ENCODE assay signal across 19 cellular contexts in the genomic region with DNA sequence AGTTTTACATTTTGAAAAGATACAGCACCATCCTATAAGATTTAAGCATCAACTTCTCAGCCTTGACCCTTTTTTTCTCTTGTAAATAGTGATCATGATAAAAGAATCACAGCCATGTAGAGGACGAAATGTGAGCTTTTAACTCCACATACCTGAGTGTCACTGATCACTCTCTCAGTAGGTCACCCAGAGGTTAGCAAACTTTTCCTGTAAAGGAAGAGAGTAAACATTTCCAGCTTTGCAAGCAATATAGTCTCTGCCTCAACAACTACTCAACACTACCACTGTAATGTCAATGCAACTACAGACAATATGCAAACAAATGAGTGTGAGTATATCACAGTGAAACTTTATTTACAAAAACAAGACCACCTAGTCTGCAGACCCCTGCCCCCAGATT.
DNase-seq lines count a peak whose midpoint lies in the region; ATAC-seq and TF ChIP-seq lines count a peak whose summit lies in the region.
"Had no signal": no experiment of that assay in that cellular context is flagged by ENCODE, and none has a peak within 500 bp of the region (broad histone marks: within the 10 kb centered on the region; RNA-seq: fewer than 3 reads in every experiment).

No MANE protein-coding gene starts in this region.

- H3K9me3 Mint-ChIP-seq in mesothelial cell of epicardium: peaks cover 15% of the 10 kb centered on the region
- no peaks in the 10 kb centered on the region for H3K9me3 Mint-ChIP-seq in endothelial cell (ENCODE audit: unreplicated experiment)

- H3K27me3 ChIP-seq in H7 (ENCODE audit: control insufficient read depth, insufficient read depth, low read length): no peaks in the 10 kb centered on the region
- H3K27me3 ChIP-seq: BLaER1 had no signal

- H3K36me3 Mint-ChIP-seq in mesothelial cell of epicardium: peaks cover 11% of the 10 kb centered on the region
- no peaks in the 10 kb centered on the region for H3K36me3 Mint-ChIP-seq in endothelial cell (ENCODE audit: low read depth, unreplicated experiment)
- H3K36me3 Mint-ChIP-seq: CD14-positive monocyte; CD8-positive, alpha-beta T cell; IgD-negative memory B cell had no signal

- DNase-seq in DMS53 (lab: John Stamatoyannopoulos, UW): peak; percentile 5
- DNase-seq in DMS53 treated with DMSO at 0.1 percent for 48 hours (lab: John Stamatoyannopoulos, UW; ENCODE audit: unreplicated experiment): no peak
- no peak for DNase-seq in left colon
- no peak for DNase-seq in mesothelial cell of epicardium (ENCODE audit: low spot score in 2 of 2, unreplicated experiment in 2 of 2)
- no peak for DNase-seq in H7
- no peak for DNase-seq in endothelial cell (ENCODE audit: low spot score)
- DNase-seq: CD8-positive, alpha-beta T cell; DMS 273 treated with DMSO at 0.1 percent for 48 hours; DMS79; GDM1; GOT3; KBM-7 had no signal

- H3K27ac ChIP-seq in VCaP: peak overlapping the region; percentile 82
- H3K27ac ChIP-seq: 22Rv1, BLaER1 had no signal

- H3K27me3 Mint-ChIP-seq in mesothelial cell of epicardium (ENCODE audit: low read depth) (no peaks in the 10 kb centered on the region), endothelial cell (ENCODE audit: unreplicated experiment) (peaks cover 2% of the 10 kb centered on the region)
- H3K27me3 Mint-ChIP-seq: IgD-negative memory B cell had no signal

- intact Hi-C loops in left colon (cut with DNase I, micrococcal nuclease): no loop called here

- H3K4me1 Mint-ChIP-seq in mesothelial cell of epicardium: peaks cover 49% of the 10 kb centered on the region
- no peaks in the 10 kb centered on the region for H3K4me1 Mint-ChIP-seq in endothelial cell (ENCODE audit: unreplicated experiment)
- H3K4me1 Mint-ChIP-seq: CD14-positive monocyte, IgD-negative memory B cell had no signal

- no peak overlapping the region for H3K4me3 Mint-ChIP-seq in mesothelial cell of epicardium
- H3K4me3 Mint-ChIP-seq in endothelial cell (ENCODE audit: unreplicated experiment): no peak overlapping the region
- H3K4me3 Mint-ChIP-seq: CD14-positive monocyte; CD8-positive, alpha-beta T cell; IgD-negative memory B cell had no signal

- H3K4me3 ChIP-seq in H7 (ENCODE audit: insufficient read depth, low read depth, low read length): no peak overlapping the region
- H3K4me3 ChIP-seq: BLaER1, HAP-1 had no signal

- no peaks in the 10 kb centered on the region for H3K36me3 ChIP-seq in H7 (replicated peaks; ENCODE audit: control insufficient read depth, insufficient read depth, low read length)
- H3K36me3 ChIP-seq: BLaER1, HAP-1 had no signal

- TF ChIP-seq CTCF in VCaP (conservative IDR thresholded peaks at IDR 0.05) (no peak), mesothelial cell of epicardium (IDR thresholded peaks at IDR 0.05; ENCODE audit: unreplicated experiment) (no peak), endothelial cell (IDR thresholded peaks at IDR 0.05; ENCODE audit: unreplicated experiment) (no peak)

- H3K27ac Mint-ChIP-seq in mesothelial cell of epicardium: peak overlapping the region; percentile 78
- H3K27ac Mint-ChIP-seq in endothelial cell (ENCODE audit: unreplicated experiment): no peak overlapping the region
- H3K27ac Mint-ChIP-seq: CD14-positive monocyte; CD8-positive, alpha-beta T cell; IgD-negative memory B cell had no signal

- ATAC-seq in left colon (peak; percentile 73), GM21576 (IDR thresholded peaks at IDR 0.05; ENCODE audit: unreplicated experiment) (no peak)
- ATAC-seq: CD8-positive, alpha-beta T cell had no signal
